In the genomic region with DNA sequence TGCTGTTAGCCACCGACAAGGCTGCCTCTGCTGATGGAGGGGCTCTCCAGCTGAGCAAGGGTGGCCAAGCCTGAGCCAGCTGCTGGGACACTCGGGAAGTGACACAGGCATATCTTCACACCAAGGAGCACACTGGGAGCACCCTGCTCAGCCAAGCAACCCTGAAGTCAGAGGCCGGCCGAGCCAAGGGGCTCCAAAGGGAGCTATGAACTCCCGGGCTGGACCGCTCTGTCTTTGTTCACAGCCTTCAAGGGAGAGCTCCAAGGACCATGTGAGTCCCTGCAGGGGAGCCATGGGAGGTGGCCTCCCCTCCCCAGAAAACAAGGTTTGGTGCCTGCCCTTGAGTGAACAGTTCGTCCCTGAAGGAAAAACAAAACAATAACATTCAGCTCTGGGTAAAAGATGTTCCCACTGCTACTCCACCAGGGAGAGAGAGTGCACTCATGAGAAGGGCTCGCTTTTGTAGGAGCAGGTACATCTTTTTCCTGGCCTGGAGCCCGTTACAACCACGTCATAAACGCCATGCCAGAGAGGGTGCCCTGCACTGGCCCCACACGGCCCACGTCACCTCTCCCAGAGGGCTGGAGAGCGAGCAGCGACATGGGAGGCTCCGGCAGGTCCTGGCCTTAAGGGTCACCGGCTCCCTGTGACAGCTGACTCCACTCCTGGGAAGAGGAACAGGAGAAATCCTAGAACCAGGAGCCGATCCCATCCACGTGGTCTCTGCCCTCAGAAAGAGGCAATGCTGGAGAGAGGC, we compare ENCODE assay signal across 20 cellular contexts.
"Had no signal": no experiment of that assay in that cellular context is flagged by ENCODE, and none has a peak within 500 bp of the region (broad histone marks: within the 10 kb centered on the region; RNA-seq: fewer than 3 reads in every experiment).

No MANE protein-coding gene starts in this region.

- H3K4me1 Mint-ChIP-seq: activated naive CD8-positive, alpha-beta T cell treated with anti-CD3 and anti-CD28 coated beads, Interleukin-2, amount 10 ng/mL, durations not matched to agents 7 days and 5 days; brain; central memory CD8-positive, alpha-beta T cell; naive thymus-derived CD4-positive, alpha-beta T cell; stimulated activated naive CD8-positive, alpha-beta T cell treated with anti-CD3 and anti-CD28 coated beads, Interleukin-15, amount 100 ng/mL, for 72 hours had no signal

- H3K4me3 Mint-ChIP-seq: activated naive CD8-positive, alpha-beta T cell treated with anti-CD3 and anti-CD28 coated beads, Interleukin-2, amount 10 ng/mL, durations not matched to agents 7 days and 5 days; brain; central memory CD8-positive, alpha-beta T cell; naive thymus-derived CD4-positive, alpha-beta T cell; stimulated activated naive CD8-positive, alpha-beta T cell treated with anti-CD3 and anti-CD28 coated beads, Interleukin-15, amount 100 ng/mL, for 72 hours had no signal

- DNase-seq: activated CD4-positive, alpha-beta T cell treated with anti-CD3 and anti-CD28 coated beads for 1 hour; activated CD4-positive, alpha-beta T cell treated with anti-CD3 and anti-CD28 coated beads, Interleukin-2, amount 50 U/mL, for 4 hours; activated naive CD4-positive, alpha-beta T cell; activated naive CD8-positive, alpha-beta T cell treated with anti-CD3 and anti-CD28 coated beads, Interleukin-2, amount 10 ng/mL, durations not matched to agents 7 days and 5 days; activated T-cell treated with anti-CD3 and anti-CD28 coated beads for 4 hours; foreskin fibroblast; kidney glomerular epithelial cell; mucosa of descending colon; naive thymus-derived CD4-positive, alpha-beta T cell; posterior cingulate gyrus; spleen; stimulated activated naive CD8-positive, alpha-beta T cell treated with anti-CD3 and anti-CD28 coated beads, Interleukin-15, amount 100 ng/mL, for 72 hours; T-helper 1 cell; T1000; upper lobe of right lung had no signal

- ATAC-seq: mucosa of descending colon; naive thymus-derived CD4-positive, alpha-beta T cell; sciatic nerve; stimulated activated naive CD8-positive, alpha-beta T cell treated with anti-CD3 and anti-CD28 coated beads, Interleukin-15, amount 100 ng/mL, for 72 hours; upper lobe of right lung had no signal

- H3K27ac ChIP-seq: coronary artery, spleen, upper lobe of right lung had no signal

- H3K9me3 Mint-ChIP-seq: activated naive CD8-positive, alpha-beta T cell treated with anti-CD3 and anti-CD28 coated beads, Interleukin-2, amount 10 ng/mL, durations not matched to agents 7 days and 5 days; brain; central memory CD8-positive, alpha-beta T cell; naive thymus-derived CD4-positive, alpha-beta T cell; stimulated activated naive CD8-positive, alpha-beta T cell treated with anti-CD3 and anti-CD28 coated beads, Interleukin-15, amount 100 ng/mL, for 72 hours had no signal

- H3K4me3 ChIP-seq: coronary artery, lung, mucosa of descending colon, spleen, upper lobe of right lung had no signal

- H3K27ac Mint-ChIP-seq: activated naive CD8-positive, alpha-beta T cell treated with anti-CD3 and anti-CD28 coated beads, Interleukin-2, amount 10 ng/mL, durations not matched to agents 7 days and 5 days; naive thymus-derived CD4-positive, alpha-beta T cell; stimulated activated naive CD8-positive, alpha-beta T cell treated with anti-CD3 and anti-CD28 coated beads, Interleukin-15, amount 100 ng/mL, for 72 hours had no signal

- H3K36me3 Mint-ChIP-seq: activated naive CD8-positive, alpha-beta T cell treated with anti-CD3 and anti-CD28 coated beads, Interleukin-2, amount 10 ng/mL, durations not matched to agents 7 days and 5 days; brain; naive thymus-derived CD4-positive, alpha-beta T cell had no signal

- H3K36me3 ChIP-seq: spleen, upper lobe of right lung had no signal

- H3K9me3 ChIP-seq: mucosa of descending colon, spleen, upper lobe of right lung had no signal

- H3K4me1 ChIP-seq: spleen, upper lobe of right lung had no signal
